Comparison of ENCODE assay signal across 17 cellular contexts in genomic region chr5:146428658-146429057, GRCh38. TPM values are rescaled to one million over a fixed set of nuclear protein-coding genes. Genes with fewer than 3 reads are reported as not detected.
DNase-seq lines count a peak whose midpoint lies in the region; ATAC-seq, FAIRE-seq and TF ChIP-seq lines count a peak whose summit lies in the region.
"Had no signal": no experiment of that assay in that cellular context is flagged by ENCODE, and none has a peak within 500 bp of the region (broad histone marks: within the 10 kb centered on the region; RNA-seq: fewer than 3 reads in every experiment).

No MANE protein-coding gene starts in this region.

- peak overlapping the region; percentile 46 for H3K9ac ChIP-seq in keratinocyte (ENCODE audit: control insufficient read depth, extremely low read depth, insufficient read depth, low read length)

- no peaks in the 10 kb centered on the region for H3K79me2 ChIP-seq in keratinocyte (ENCODE audit: control insufficient read depth, insufficient read depth, low read length)

- H3K9me3 Mint-ChIP-seq in Caco-2 (ENCODE audit: unreplicated experiment): no peaks in the 10 kb centered on the region
- H3K9me3 Mint-ChIP-seq: activated CD4-positive, alpha-beta T cell treated with anti-CD3 and anti-CD28 coated beads, Interleukin-2, amount 10 ng/mL, durations not matched to agents 24 days and 14 days had no signal

- POLR2A ChIA-PET in Caco-2 (lab: Charles Lee): no interaction called here

- H3K4me1 ChIP-seq in Caco-2 (no peaks in the 10 kb centered on the region), keratinocyte (ENCODE audit: control insufficient read depth, extremely low read depth, insufficient read depth, low read length) (peaks cover 23% of the 10 kb centered on the region)
- H3K4me1 ChIP-seq: lower lobe of right lung, pancreas had no signal

- no peak overlapping the region for H3K27ac Mint-ChIP-seq in Caco-2 (ENCODE audit: unreplicated experiment)
- H3K27ac Mint-ChIP-seq: activated CD4-positive, alpha-beta T cell treated with anti-CD3 and anti-CD28 coated beads, Interleukin-2, amount 10 ng/mL, durations not matched to agents 24 days and 14 days had no signal

- no peaks in the 10 kb centered on the region for H3K9me1 ChIP-seq in keratinocyte (ENCODE audit: control insufficient read depth, extremely low read depth, insufficient read depth, low read length)

- peak overlapping the region; percentile 63 for H3K4me2 ChIP-seq in keratinocyte (ENCODE audit: control insufficient read depth, extremely low read depth, insufficient read depth, low read depth, low read length)

- no TSS peak for BruUV-seq in Caco-2 (replicated peaks; lab: Mats Ljungman, UMichigan)

- H2AFZ ChIP-seq in keratinocyte (ENCODE audit: control insufficient read depth, low read length): peak overlapping the region; percentile 95

- H3K4me3 ChIP-seq in Caco-2 (ENCODE audit: low read depth, low read length): no peak overlapping the region
- peak overlapping the region in 1 of 3 experiments; percentile 20 for H3K4me3 ChIP-seq in keratinocyte (ENCODE audit: control insufficient read depth in 2 of 3, extremely low read depth in 1 of 3, insufficient read depth in 2 of 3, low read depth in 1 of 3, low read length in 3 of 3)
- H3K4me3 ChIP-seq: lower lobe of right lung, pancreas had no signal

- CTCF ChIA-PET in Caco-2 (lab: Charles Lee): interaction anchor here (1.5 kb wide), 1 partner anchor 14 kb away, joined by 3 read pairs; no protein-coding TSS in a partner anchor

- no peaks in the 10 kb centered on the region for H4K20me1 ChIP-seq in keratinocyte (ENCODE audit: control insufficient read depth, extremely low read depth, insufficient read depth, low read length)

- peaks cover 6% of the 10 kb centered on the region for H3K4me1 Mint-ChIP-seq in Caco-2 (ENCODE audit: low read depth, unreplicated experiment)

- H3K9me3 ChIP-seq in Caco-2 (no peaks in the 10 kb centered on the region), keratinocyte (ENCODE audit: control insufficient read depth, low read depth, low read length) (no peaks in the 10 kb centered on the region)
- H3K9me3 ChIP-seq: lower lobe of right lung, pancreas had no signal

- TF ChIP-seq CTCF in Caco-2 (IDR thresholded peaks at IDR 0.05; ENCODE audit: insufficient read depth in 1 of 2, low read depth in 1 of 2, low read length in 1 of 2, severe bottlenecking in 1 of 2, unreplicated experiment in 1 of 2): no peak
- TF ChIP-seq CTCF in keratinocyte (optimal IDR thresholded peaks at IDR 0.05 in 1 of 3, IDR thresholded peaks at IDR 0.05 in 1 of 3, conservative IDR thresholded peaks at IDR 0.05 in 1 of 3; ENCODE audit: extremely low read depth in 1 of 3, insufficient read depth in 2 of 3, low read length in 3 of 3): no peak

- H3K27me3 ChIP-seq in Caco-2 (replicated peaks; ENCODE audit: control insufficient read depth, insufficient read depth, low read length): no peaks in the 10 kb centered on the region
- H3K27me3 ChIP-seq in keratinocyte (ENCODE audit: control insufficient read depth, extremely low read depth, insufficient read depth, low read length): no peaks in the 10 kb centered on the region
- H3K27me3 ChIP-seq: pancreas had no signal

- no peaks in the 10 kb centered on the region for H3K36me3 Mint-ChIP-seq in Caco-2 (ENCODE audit: insufficient read depth, unreplicated experiment)

- peaks cover 8% of the 10 kb centered on the region for H3K27me3 Mint-ChIP-seq in Caco-2 (ENCODE audit: insufficient read depth, unreplicated experiment)

- H3K36me3 ChIP-seq in Caco-2 (ENCODE audit: control insufficient read depth, insufficient read depth, low read length) (no peaks in the 10 kb centered on the region), keratinocyte (ENCODE audit: control insufficient read depth in 2 of 2, extremely low read depth in 1 of 2, insufficient read depth in 2 of 2, low read length in 2 of 2) (no peaks in the 10 kb centered on the region)
- H3K36me3 ChIP-seq: lower lobe of right lung, pancreas had no signal

- ATAC-seq in HG02870 (IDR thresholded peaks at IDR 0.05; ENCODE audit: unreplicated experiment) (peak; percentile 36), GM21447 (IDR thresholded peaks at IDR 0.05; ENCODE audit: unreplicated experiment) (no peak), HG02884 (IDR thresholded peaks at IDR 0.05; ENCODE audit: unreplicated experiment) (no peak)
- ATAC-seq: lower lobe of right lung, pancreas had no signal

- H3K4me3 Mint-ChIP-seq in Caco-2 (ENCODE audit: unreplicated experiment): no peak overlapping the region
- H3K4me3 Mint-ChIP-seq: activated CD4-positive, alpha-beta T cell treated with anti-CD3 and anti-CD28 coated beads, Interleukin-2, amount 10 ng/mL, durations not matched to agents 24 days and 14 days had no signal

- intact Hi-C loops in Caco-2 (cut with micrococcal nuclease; ENCODE audit: unreplicated experiment): loop anchor here (10.0 kb wide), 1 partner anchor 294 kb away; no protein-coding TSS in a partner anchor

- peak overlapping the region; percentile 45 for H3K27ac ChIP-seq in keratinocyte (ENCODE audit: control insufficient read depth, insufficient read depth, low read length)
- H3K27ac ChIP-seq: lower lobe of right lung, pancreas had no signal

- dilution Hi-C loops in keratinocyte (cut with MboI; ENCODE audit: extremely low pct_ligation_motif_present, low sequenced_read_pairs): no loop called here

- FAIRE-seq in keratinocyte (lab: Jason Lieb, UNC): peak; percentile 29
- FAIRE-seq: H1, pancreas, TTC549 had no signal

- peak; percentile 32 to 65 for DNase-seq in Caco-2
- DNase-seq in NOMO-1 (lab: John Stamatoyannopoulos, UW; ENCODE audit: unreplicated experiment in 2 of 2): peak; percentile 43 to 70
- DNase-seq in keratinocyte (ENCODE audit: low read depth, low spot score): no peak
- no peak for DNase-seq in NCI-H1092 (lab: John Stamatoyannopoulos, UW)
- DNase-seq in HCEC 1CT: no peak
- DNase-seq: activated CD4-positive, alpha-beta T cell treated with anti-CD3 and anti-CD28 coated beads, Interleukin-2, amount 10 ng/mL, durations not matched to agents 24 days and 14 days; activated naive CD4-positive, alpha-beta T cell treated with Interleukin-2 at 50 U/mL for 16 hours; lower lobe of right lung; NCI-H2029; NCI-H524 treated with DMSO at 0.1 percent for 48 hours; pancreas; stimulated activated CD4-positive, alpha-beta T cell treated with anti-CD3 and anti-CD28 coated beads, Interleukin-2, amount 100 ng/mL, for 48 hours had no signal

RNA-seq across cellular contexts. Expression of gene TCERG1, which starts 18.5 kb away (rescaled TPM):
- 88.2 and 97.1 TPM in 2 replicates for total RNA-seq in Caco-2 (2022)
- 48.2 to 71.6 TPM (median 51.8 TPM) in 3 replicates for polyA plus RNA-seq in keratinocyte
- 218 TPM for polyA plus RNA-seq in keratinocyte (2011; ENCODE audit: low read depth)
- polyA plus RNA-seq in keratinocyte (2011; cell fraction: cytosol; rRNA removed): 24.1 and 37.7 TPM in 2 replicates
- polyA plus RNA-seq in keratinocyte (2011; cell fraction: nucleus; rRNA removed): 115 and 129 TPM in 2 replicates
- 35.2 and 35.7 TPM in 2 replicates for polyA plus RNA-seq in keratinocyte (2012; ENCODE audit: low replicate concordance)
- 74.3 to 163 TPM (median 117 TPM) in 3 replicates for polyA minus RNA-seq in keratinocyte
- polyA minus RNA-seq in keratinocyte (2011; cell fraction: cytosol; rRNA and poly(A)+ RNA removed): 21.9 TPM
- 63.9 and 104 TPM in 2 replicates for polyA minus RNA-seq in keratinocyte (2011; cell fraction: nucleus; rRNA and poly(A)+ RNA removed)

Comparison
In these comparisons a context has a peak if more than half of its experiments do, and no peak if none do; other contexts are left out.
1. DNase-seq: peak in Caco-2 (2 of 2) and NOMO-1 (2 of 2); none in keratinocyte (single experiment), NCI-H1092 (single experiment) and HCEC 1CT (single experiment).